In genomic region chr1:37035828-37036666, GRCh38 we compare ENCODE assay signal across 12 cellular contexts. TPM values are rescaled to one million over a fixed set of nuclear protein-coding genes. Genes with fewer than 3 reads are reported as not detected.
DNase-seq lines count a peak whose midpoint lies in the region; ATAC-seq and TF ChIP-seq lines count a peak whose summit lies in the region.
"Had no signal": no experiment of that assay in that cellular context is flagged by ENCODE, and none has a peak within 500 bp of the region (broad histone marks: within the 10 kb centered on the region; RNA-seq: fewer than 3 reads in every experiment).

No MANE protein-coding gene starts in this region.

- no peaks in the 10 kb centered on the region for H3K9me3 Mint-ChIP-seq in activated CD4-positive, alpha-beta T cell treated with anti-CD3 and anti-CD28 coated beads for 36 hours (ENCODE audit: low read depth)
- no peaks in the 10 kb centered on the region for H3K9me3 Mint-ChIP-seq in WTC11
- no peaks in the 10 kb centered on the region for H3K9me3 Mint-ChIP-seq in progenitor cell of endocrine pancreas (ENCODE audit: low read depth)
- H3K9me3 Mint-ChIP-seq in activated T-helper 2 cell treated with anti-CD3 and anti-CD28 coated beads, Interferon-gamma antibody, Interleukin-2, Interleukin-4, amounts not matched to agents 10 μg/mL and 5 μg/mL and 100 μg/mL, durations not matched to agents 14 hours and 24 hours and 36 hours, result no peaks in the 10 kb centered on the region
- H3K9me3 Mint-ChIP-seq: T-helper 1 cell treated with Interleukin-12 subunit alpha and Interleukin-12 subunit beta and Interleukin-4 antibody, amounts not matched to agents 30 μg/mL and 1 μg/mL, for 36 hours had no signal

- DNase-seq in activated CD4-positive, alpha-beta T cell treated with anti-CD3 and anti-CD28 coated beads for 36 hours, result peak; percentile 58
- DNase-seq in activated CD4-positive, alpha-beta T cell treated with anti-CD3 and anti-CD28 coated beads, Interleukin-2, amount 50 U/mL, for 1 hour, result no peak
- DNase-seq in NCI-H1436 treated with DMSO at 0.1 percent for 48 hours (lab: John Stamatoyannopoulos, UW) (peak; percentile 29), WTC11 (ENCODE audit: low spot score) (peak; percentile 76), progenitor cell of endocrine pancreas (ENCODE audit: low spot score, unreplicated experiment) (no peak)
- DNase-seq in activated T-helper 2 cell treated with anti-CD3 and anti-CD28 coated beads, Interferon-gamma antibody, Interleukin-2, Interleukin-4, amounts not matched to agents 10 μg/mL and 5 μg/mL and 100 μg/mL, durations not matched to agents 14 hours and 24 hours and 36 hours (ENCODE audit: low spot score), result no peak
- DNase-seq: erythroblast, Kasumi-1, stomach had no signal

- H3K36me3 Mint-ChIP-seq in activated CD4-positive, alpha-beta T cell treated with anti-CD3 and anti-CD28 coated beads for 36 hours (ENCODE audit: low read depth), result no peaks in the 10 kb centered on the region
- no peaks in the 10 kb centered on the region for H3K36me3 Mint-ChIP-seq in WTC11
- no peaks in the 10 kb centered on the region for H3K36me3 Mint-ChIP-seq in progenitor cell of endocrine pancreas (ENCODE audit: insufficient read depth)
- H3K36me3 Mint-ChIP-seq in activated T-helper 2 cell treated with anti-CD3 and anti-CD28 coated beads, Interferon-gamma antibody, Interleukin-2, Interleukin-4, amounts not matched to agents 10 μg/mL and 5 μg/mL and 100 μg/mL, durations not matched to agents 14 hours and 24 hours and 36 hours (ENCODE audit: low read depth), result no peaks in the 10 kb centered on the region

- CTCF ChIA-PET in activated CD4-positive, alpha-beta T cell treated with anti-CD3 and anti-CD28 coated beads for 36 hours (lab: Charles Lee), result no interaction called here
- CTCF ChIA-PET in WTC11 (lab: Charles Lee), result interaction anchor here (0.6 to 1.9 kb wide), 22 partner anchors 17 to 460 kb away, joined by 3 to 9 read pairs (median 4); no protein-coding TSS in a partner anchor

- peak; percentile 76 for ATAC-seq in activated CD4-positive, alpha-beta T cell treated with anti-CD3 and anti-CD28 coated beads for 36 hours
- peak; percentile 59 for ATAC-seq in WTC11
- no peak for ATAC-seq in HG03469 (IDR thresholded peaks at IDR 0.05; ENCODE audit: unreplicated experiment)
- ATAC-seq in HG03520 (IDR thresholded peaks at IDR 0.05; ENCODE audit: unreplicated experiment), result no peak

- H3K4me3 Mint-ChIP-seq in activated CD4-positive, alpha-beta T cell treated with anti-CD3 and anti-CD28 coated beads for 36 hours, result no peak overlapping the region
- H3K4me3 Mint-ChIP-seq in WTC11 (peak overlapping the region; percentile 69), progenitor cell of endocrine pancreas (ENCODE audit: low read depth) (no peak overlapping the region)
- H3K4me3 Mint-ChIP-seq in activated T-helper 2 cell treated with anti-CD3 and anti-CD28 coated beads, Interferon-gamma antibody, Interleukin-2, Interleukin-4, amounts not matched to agents 10 μg/mL and 5 μg/mL and 100 μg/mL, durations not matched to agents 14 hours and 24 hours and 36 hours (ENCODE audit: low read depth), result no peak overlapping the region
- H3K4me3 Mint-ChIP-seq: T-helper 1 cell treated with Interleukin-12 subunit alpha and Interleukin-12 subunit beta and Interleukin-4 antibody, amounts not matched to agents 30 μg/mL and 1 μg/mL, for 36 hours had no signal

- peaks cover 63% of the 10 kb centered on the region for H3K27me3 Mint-ChIP-seq in activated CD4-positive, alpha-beta T cell treated with anti-CD3 and anti-CD28 coated beads for 36 hours
- H3K27me3 Mint-ChIP-seq in WTC11 (ENCODE audit: low read depth) (peaks cover 66% of the 10 kb centered on the region), progenitor cell of endocrine pancreas (peaks cover 82% of the 10 kb centered on the region)
- H3K27me3 Mint-ChIP-seq in activated T-helper 2 cell treated with anti-CD3 and anti-CD28 coated beads, Interferon-gamma antibody, Interleukin-2, Interleukin-4, amounts not matched to agents 10 μg/mL and 5 μg/mL and 100 μg/mL, durations not matched to agents 14 hours and 24 hours and 36 hours (ENCODE audit: low read depth), result peaks cover 62% of the 10 kb centered on the region

- POLR2A ChIA-PET in activated CD4-positive, alpha-beta T cell treated with anti-CD3 and anti-CD28 coated beads for 36 hours (lab: Charles Lee), result no interaction called here
- POLR2A ChIA-PET in WTC11 (lab: Charles Lee), result interaction anchor here (0.8 kb wide), 1 partner anchor 280 kb away, joined by 4 read pairs; no protein-coding TSS in a partner anchor

- TF ChIP-seq CTCF in WTC11 (IDR thresholded peaks at IDR 0.05) (no peak), progenitor cell of endocrine pancreas (IDR thresholded peaks at IDR 0.05; ENCODE audit: unreplicated experiment) (peak; percentile 18)

- H3K27ac Mint-ChIP-seq in activated CD4-positive, alpha-beta T cell treated with anti-CD3 and anti-CD28 coated beads for 36 hours, result no peak overlapping the region
- H3K27ac Mint-ChIP-seq in WTC11 (peak overlapping the region; percentile 90), progenitor cell of endocrine pancreas (no peak overlapping the region)
- H3K27ac Mint-ChIP-seq in activated T-helper 2 cell treated with anti-CD3 and anti-CD28 coated beads, Interferon-gamma antibody, Interleukin-2, Interleukin-4, amounts not matched to agents 10 μg/mL and 5 μg/mL and 100 μg/mL, durations not matched to agents 14 hours and 24 hours and 36 hours, result no peak overlapping the region
- H3K27ac Mint-ChIP-seq: T-helper 1 cell treated with Interleukin-12 subunit alpha and Interleukin-12 subunit beta and Interleukin-4 antibody, amounts not matched to agents 30 μg/mL and 1 μg/mL, for 36 hours had no signal

- peaks cover 3% of the 10 kb centered on the region for H3K4me1 Mint-ChIP-seq in activated CD4-positive, alpha-beta T cell treated with anti-CD3 and anti-CD28 coated beads for 36 hours
- H3K4me1 Mint-ChIP-seq in WTC11 (peaks cover 70% of the 10 kb centered on the region), progenitor cell of endocrine pancreas (ENCODE audit: low read depth) (peaks cover 4% of the 10 kb centered on the region)
- peaks cover 3% of the 10 kb centered on the region for H3K4me1 Mint-ChIP-seq in activated T-helper 2 cell treated with anti-CD3 and anti-CD28 coated beads, Interferon-gamma antibody, Interleukin-2, Interleukin-4, amounts not matched to agents 10 μg/mL and 5 μg/mL and 100 μg/mL, durations not matched to agents 14 hours and 24 hours and 36 hours (ENCODE audit: low read depth)

- intact Hi-C loops in activated CD4-positive, alpha-beta T cell treated with anti-CD3 and anti-CD28 coated beads for 36 hours (cut with DNase I, micrococcal nuclease), result loop anchor here in 1 of 2 experiments (10.0 kb wide), 1 partner anchor 599 kb away; the partner anchor contains the start of gene RSPO1
- intact Hi-C loops in activated T-helper 2 cell treated with anti-CD3 and anti-CD28 coated beads, Interferon-gamma antibody, Interleukin-2, Interleukin-4, amounts not matched to agents 10 μg/mL and 5 μg/mL and 100 μg/mL, durations not matched to agents 14 hours and 24 hours and 36 hours (cut with micrococcal nuclease), result no loop called here

TF ChIP-seq in WTC11, 78 proteins besides CTCF, POLR2A, EP300 and RAD21:
- TF ChIP-seq ZNF423 (CRISPR knock-in tag; IDR thresholded peaks at IDR 0.05) (peak; percentile 22; the same call in 1 of the 2 replicates), EMX1 (CRISPR knock-in tag; IDR thresholded peaks at IDR 0.05) (no peak), ZBTB21 (CRISPR knock-in tag; IDR thresholded peaks at IDR 0.05; ENCODE audit: borderline replicate concordance) (peak; percentile 45; the same call in 1 of the 2 replicates), TP53 (CRISPR knock-in tag; IDR thresholded peaks at IDR 0.05) (0 out of 2 replicates have a peak, but pooled peaks have one; percentile 35), FOXK1 (CRISPR knock-in tag; IDR thresholded peaks at IDR 0.05) (0 out of 2 replicates have a peak, but pooled peaks have one; percentile 9), TCF7 (CRISPR knock-in tag; IDR thresholded peaks at IDR 0.05; ENCODE audit: low read depth) (no peak), NR2C2 (CRISPR knock-in tag; IDR thresholded peaks at IDR 0.05) (no peak), MAX (CRISPR knock-in tag; IDR thresholded peaks at IDR 0.05) (peak; percentile 38; the same call in 1 of the 2 replicates)

RNA-seq across cellular contexts. Expression of gene GRIK3, which starts 1.7 kb away (rescaled TPM):
- total RNA-seq in activated CD4-positive, alpha-beta T cell treated with anti-CD3 and anti-CD28 coated beads for 36 hours, result not detected
- 3.7 to 5.5 TPM (median 4.3 TPM) in 3 replicates for total RNA-seq in WTC11 (2021)
- 0.38 and 0.41 TPM in 2 replicates for total RNA-seq in progenitor cell of endocrine pancreas
- total RNA-seq in activated T-helper 2 cell treated with anti-CD3 and anti-CD28 coated beads, Interferon-gamma antibody, Interleukin-2, Interleukin-4, amounts not matched to agents 10 μg/mL and 5 μg/mL and 100 μg/mL, durations not matched to agents 14 hours and 24 hours and 36 hours, result not detected in 2 replicates

Comparison
In these comparisons a context has a peak if more than half of its experiments do, and no peak if none do; other contexts are left out.
1. DNase-seq: peak in activated CD4-positive, alpha-beta T cell treated with anti-CD3 and anti-CD28 coated beads for 36 hours (single experiment), NCI-H1436 treated with DMSO at 0.1 percent for 48 hours (single experiment) and WTC11 (single experiment); none in activated CD4-positive, alpha-beta T cell treated with anti-CD3 and anti-CD28 coated beads, Interleukin-2, amount 50 U/mL, for 1 hour (single experiment), progenitor cell of endocrine pancreas (single experiment) and activated T-helper 2 cell treated with anti-CD3 and anti-CD28 coated beads, Interferon-gamma antibody, Interleukin-2, Interleukin-4, amounts not matched to agents 10 μg/mL and 5 μg/mL and 100 μg/mL, durations not matched to agents 14 hours and 24 hours and 36 hours (single experiment).
2. ATAC-seq: peak in activated CD4-positive, alpha-beta T cell treated with anti-CD3 and anti-CD28 coated beads for 36 hours (single experiment) and WTC11 (single experiment); none in HG03469 (single experiment) and HG03520 (single experiment).